Comparison of ENCODE assay signal across 1 cellular context in genomic region chr15:48330855-48331795, GRCh38.
TF ChIP-seq lines count a peak whose summit lies in the region.

Gene DUT, plus strand, starts transcription at chr15:48331429. Its CDS starts 87 bp downstream, at chr15:48331516.

TF ChIP-seq in PFSK-1, 5 proteins besides CTCF, POLR2A, EP300 and RAD21 (continued from another document):
- TF ChIP-seq TAF1 (IDR thresholded peaks at IDR 0.05; ENCODE audit: borderline replicate concordance, insufficient read depth, low read length): 0 out of 2 replicates have a peak, but pooled peaks have one; percentile 74
